Comparison of ENCODE assay signal across 25 cellular contexts in genomic region chr18:11801573-11801972, GRCh38.
"Had no signal": no experiment of that assay in that cellular context is flagged by ENCODE, and none has a peak within 500 bp of the region (broad histone marks: within the 10 kb centered on the region; RNA-seq: fewer than 3 reads in every experiment).

No MANE protein-coding gene starts in this region.

- FAIRE-seq: HTR-8/SVneo had no signal

- H3K4me3 ChIP-seq: MG63, Peyer's patch, SJCRH30 had no signal

- H3K4me1 ChIP-seq: Peyer's patch had no signal

- H3K36me3 ChIP-seq: MG63, Peyer's patch, SJCRH30 had no signal

- H3K27me3 ChIP-seq: MG63, Peyer's patch, SJCRH30 had no signal

- ATAC-seq: Right ventricle myocardium inferior, SK-N-SH treated with all-trans-retinoic acid at 6 μM for 48 hours had no signal

- H3K27ac ChIP-seq: HL-60, Peyer's patch, SJCRH30 had no signal

- DNase-seq: Karpas-422, KG1, MG63, NCI-H1092, NCI-H1105 treated with DMSO at 0.1 percent for 48 hours, NCI-H1417 treated with DMSO at 0.1 percent for 48 hours, NCI-H146, NCI-H187, NCI-H2029, NCI-H2081 treated with DMSO at 0.1 percent for 48 hours, NCI-H2171, NCI-H226, NCI-H446, NCI-H510A, NCI-H524 treated with DMSO at 0.1 percent for 48 hours, NCI-H69, NCI-H774, Peyer's patch, SHP77 treated with DMSO at 0.1 percent for 48 hours, SJCRH30, T-helper 1 cell had no signal

- H3K9me3 ChIP-seq: MG63, Peyer's patch, SJCRH30 had no signal
